1 cellular context compared by ENCODE assay signal in the genomic region with DNA sequence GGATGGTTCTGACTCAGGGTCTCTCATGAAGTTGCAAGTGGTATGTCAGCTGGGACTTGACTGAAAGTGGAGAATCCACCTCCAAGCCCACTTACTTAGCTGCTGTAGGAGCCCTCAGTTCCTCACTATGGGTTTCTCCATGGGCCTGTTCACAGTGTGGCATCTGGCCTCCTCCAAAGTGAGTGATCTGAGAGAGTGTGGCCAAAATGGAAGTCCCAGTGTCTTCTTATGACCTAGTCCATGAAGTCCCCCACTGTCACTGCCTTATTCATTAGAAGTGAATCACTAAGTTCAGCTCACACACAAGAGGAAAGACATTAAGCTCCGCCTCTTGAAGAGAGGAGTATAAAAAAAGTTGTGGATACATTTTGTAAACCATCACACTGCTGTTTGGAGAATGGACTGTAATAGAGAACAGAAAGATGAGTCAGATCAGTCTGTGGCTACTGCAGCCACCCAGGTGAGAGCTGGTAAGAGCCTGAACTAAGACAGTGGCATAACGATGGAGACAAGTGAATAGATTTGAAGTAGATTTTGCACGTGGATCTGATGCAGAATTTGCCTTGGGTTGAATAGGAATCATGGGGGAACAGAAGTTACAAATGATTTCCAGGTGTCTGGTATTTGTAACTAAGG.
TF ChIP-seq lines count a peak whose summit lies in the region.

No MANE protein-coding gene starts in this region.

TF ChIP-seq in HepG2, 621 proteins besides CTCF, POLR2A, EP300 and RAD21:
- TF ChIP-seq TARDBP (CRISPR knock-in tag; IDR thresholded peaks at IDR 0.05) (no peak), ZNF546 (CRISPR knock-in tag; conservative IDR thresholded peaks at IDR 0.05) (no peak), ZNF703 (CRISPR knock-in tag; IDR thresholded peaks at IDR 0.05; ENCODE audit: borderline replicate concordance) (no peak), ZNF672 (CRISPR knock-in tag; IDR thresholded peaks at IDR 0.05) (no peak), HMGA1 (CRISPR knock-in tag; conservative IDR thresholded peaks at IDR 0.05) (no peak), GZF1 (CRISPR knock-in tag; IDR thresholded peaks at IDR 0.05) (no peak), HNF4G (IDR thresholded peaks at IDR 0.05; ENCODE audit: borderline replicate concordance, low read depth, low read length) (no peak), HNF4G (CRISPR knock-in tag; IDR thresholded peaks at IDR 0.05; ENCODE audit: borderline replicate concordance, low read depth) (no peak), GPN1 (CRISPR knock-in tag; IDR thresholded peaks at IDR 0.05; ENCODE audit: borderline replicate concordance) (no peak), NKX3-1 (CRISPR knock-in tag; IDR thresholded peaks at IDR 0.05) (no peak)
- TF ChIP-seq, protein P1, sequence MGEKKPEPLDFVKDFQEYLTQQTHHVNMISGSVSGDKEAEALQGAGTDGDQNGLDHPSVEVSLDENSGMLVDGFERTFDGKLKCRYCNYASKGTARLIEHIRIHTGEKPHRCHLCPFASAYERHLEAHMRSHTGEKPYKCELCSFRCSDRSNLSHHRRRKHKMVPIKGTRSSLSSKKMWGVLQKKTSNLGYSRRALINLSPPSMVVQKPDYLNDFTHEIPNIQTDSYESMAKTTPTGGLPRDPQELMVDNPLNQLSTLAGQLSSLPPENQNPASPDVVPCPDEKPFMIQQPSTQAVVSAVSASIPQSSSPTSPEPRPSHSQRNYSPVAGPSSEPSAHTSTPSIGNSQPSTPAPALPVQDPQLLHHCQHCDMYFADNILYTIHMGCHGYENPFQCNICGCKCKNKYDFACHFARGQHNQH (CRISPR knock-in tag; IDR thresholded peaks at IDR 0.05) = no peak
- TF ChIP-seq, protein P2, sequence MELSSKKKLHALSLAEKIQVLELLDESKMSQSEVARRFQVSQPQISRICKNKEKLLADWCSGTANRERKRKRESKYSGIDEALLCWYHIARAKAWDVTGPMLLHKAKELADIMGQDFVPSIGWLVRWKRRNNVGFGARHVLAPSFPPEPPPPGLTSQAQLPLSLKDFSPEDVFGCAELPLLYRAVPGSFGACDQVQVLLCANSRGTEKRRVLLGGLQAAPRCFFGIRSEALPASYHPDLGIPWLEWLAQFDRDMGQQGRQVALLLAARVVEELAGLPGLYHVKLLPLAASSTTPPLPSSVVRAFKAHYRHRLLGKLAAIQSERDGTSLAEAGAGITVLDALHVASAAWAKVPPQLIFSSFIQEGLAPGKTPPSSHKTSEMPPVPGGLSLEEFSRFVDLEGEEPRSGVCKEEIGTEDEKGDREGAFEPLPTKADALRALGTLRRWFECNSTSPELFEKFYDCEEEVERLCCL (CRISPR knock-in tag; IDR thresholded peaks at IDR 0.05; ENCODE audit: borderline replicate concordance) = no peak
- TF ChIP-seq, protein P3, sequence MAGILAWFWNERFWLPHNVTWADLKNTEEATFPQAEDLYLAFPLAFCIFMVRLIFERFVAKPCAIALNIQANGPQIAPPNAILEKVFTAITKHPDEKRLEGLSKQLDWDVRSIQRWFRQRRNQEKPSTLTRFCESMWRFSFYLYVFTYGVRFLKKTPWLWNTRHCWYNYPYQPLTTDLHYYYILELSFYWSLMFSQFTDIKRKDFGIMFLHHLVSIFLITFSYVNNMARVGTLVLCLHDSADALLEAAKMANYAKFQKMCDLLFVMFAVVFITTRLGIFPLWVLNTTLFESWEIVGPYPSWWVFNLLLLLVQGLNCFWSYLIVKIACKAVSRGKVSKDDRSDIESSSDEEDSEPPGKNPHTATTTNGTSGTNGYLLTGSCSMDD (CRISPR knock-in tag; IDR thresholded peaks at IDR 0.05) = no peak
- TF ChIP-seq, protein P4, sequence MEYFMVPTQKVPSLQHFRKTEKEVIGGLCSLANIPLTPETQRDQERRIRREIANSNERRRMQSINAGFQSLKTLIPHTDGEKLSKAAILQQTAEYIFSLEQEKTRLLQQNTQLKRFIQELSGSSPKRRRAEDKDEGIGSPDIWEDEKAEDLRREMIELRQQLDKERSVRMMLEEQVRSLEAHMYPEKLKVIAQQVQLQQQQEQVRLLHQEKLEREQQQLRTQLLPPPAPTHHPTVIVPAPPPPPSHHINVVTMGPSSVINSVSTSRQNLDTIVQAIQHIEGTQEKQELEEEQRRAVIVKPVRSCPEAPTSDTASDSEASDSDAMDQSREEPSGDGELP (IDR thresholded peaks at IDR 0.05; ENCODE audit: borderline replicate concordance, low read depth) = no peak
